ENCODE assay signal across 8 cellular contexts in the genomic region with DNA sequence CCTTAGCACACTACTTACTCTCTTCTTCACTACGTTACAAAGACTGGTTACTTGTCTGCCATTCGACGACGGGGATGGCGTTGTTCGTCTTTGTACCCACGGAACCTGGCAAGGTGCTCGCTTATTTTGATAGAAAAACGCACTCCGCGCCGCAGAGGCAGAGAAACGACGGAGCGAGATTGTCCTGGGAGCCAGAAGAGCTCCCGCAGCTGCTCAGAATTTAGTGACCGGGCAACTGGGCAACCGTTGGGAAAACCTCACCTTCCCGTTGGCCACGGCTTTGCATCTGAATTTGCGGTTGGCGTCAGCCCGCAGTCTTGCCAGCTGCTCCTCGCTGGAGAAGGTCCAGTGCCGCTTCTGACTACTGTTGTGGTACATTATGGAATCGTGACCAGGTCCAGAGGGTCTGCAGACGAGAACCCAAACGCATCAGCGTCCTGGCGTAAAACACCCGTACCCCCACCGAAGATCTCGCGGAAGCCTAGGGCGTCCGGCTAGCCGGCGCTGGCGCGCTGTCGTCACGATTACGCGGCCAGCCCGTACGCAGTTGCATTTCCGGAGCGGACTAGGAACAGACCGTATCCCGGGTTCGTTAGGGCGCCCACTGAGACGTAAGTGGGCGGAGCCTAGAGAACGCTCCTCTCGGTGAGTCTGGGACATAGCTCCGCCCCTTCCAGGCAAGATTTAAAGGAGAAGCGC. TPM values are rescaled to one million over a fixed set of nuclear protein-coding genes. Genes with fewer than 3 reads are reported as not detected.
DNase-seq lines count a peak whose midpoint lies in the region; ATAC-seq and TF ChIP-seq lines count a peak whose summit lies in the region.

A gene (minus strand): TSS at position 514 of the 699 bp plus-strand sequence. CDS start 136 bp downstream, at position 378.

- H3K36me3 Mint-ChIP-seq in dendritic cell treated with granulocyte-macrophage colony-stimulating factor and Interleukin-4, amounts not matched to agents 40 ng/mL and 50 ng/mL, for 4 days (ENCODE audit: low read depth), result peaks cover 50% of the 10 kb centered on the region

- H3K4me1 Mint-ChIP-seq in dendritic cell treated with granulocyte-macrophage colony-stimulating factor and Interleukin-4, amounts not matched to agents 40 ng/mL and 50 ng/mL, for 4 days (ENCODE audit: low read depth), result peaks cover 37% of the 10 kb centered on the region

- peaks cover 3% of the 10 kb centered on the region for H3K27me3 Mint-ChIP-seq in dendritic cell treated with granulocyte-macrophage colony-stimulating factor and Interleukin-4, amounts not matched to agents 40 ng/mL and 50 ng/mL, for 4 days

- peak within 1 kb of the TSS; percentile 95 for H3K27ac ChIP-seq in C4-2B

- no peak for TF ChIP-seq CTCF in C4-2B (conservative IDR thresholded peaks at IDR 0.05)

- peak within 1 kb of the TSS; percentile 97 for H3K4me3 Mint-ChIP-seq in dendritic cell treated with granulocyte-macrophage colony-stimulating factor and Interleukin-4, amounts not matched to agents 40 ng/mL and 50 ng/mL, for 4 days

- ATAC-seq in GM19395 (IDR thresholded peaks at IDR 0.05; ENCODE audit: unreplicated experiment) (peak; percentile 99), HG03565 (IDR thresholded peaks at IDR 0.05; ENCODE audit: unreplicated experiment) (peak; percentile 99), left lobe of liver (peak; percentile 98)

- peak within 1 kb of the TSS; percentile 94 for H3K27ac Mint-ChIP-seq in dendritic cell treated with granulocyte-macrophage colony-stimulating factor and Interleukin-4, amounts not matched to agents 40 ng/mL and 50 ng/mL, for 4 days

- no peaks in the 10 kb centered on the region for H3K9me3 Mint-ChIP-seq in dendritic cell treated with granulocyte-macrophage colony-stimulating factor and Interleukin-4, amounts not matched to agents 40 ng/mL and 50 ng/mL, for 4 days

- intact Hi-C loops in dendritic cell treated with granulocyte-macrophage colony-stimulating factor and Interleukin-4, amounts not matched to agents 40 ng/mL and 50 ng/mL, for 4 days (cut with micrococcal nuclease), result loop anchor here (2.0 to 5.0 kb wide), 4 partner anchors 145 to 794 kb away; a partner anchor contains a TSS

- DNase-seq in NCI-H774 (lab: John Stamatoyannopoulos, UW), result peak; percentile 98
- DNase-seq in activated CD4-positive, alpha-beta T cell treated with anti-CD3 and anti-CD28 coated beads, Interleukin-2, amount 50 U/mL, for 4 hours, result peak; percentile 94 to 96
- peak; percentile 98 for DNase-seq in left lobe of liver (ENCODE audit: low spot score)
- DNase-seq in stimulated activated CD4-positive, alpha-beta T cell treated with anti-CD3 and anti-CD28 coated beads, Interleukin-2, amount 100 ng/mL, for 4 hours (ENCODE audit: low read depth), result peak; percentile 97

RNA-seq across cellular contexts. Expression of the gene that starts here (rescaled TPM):
- total RNA-seq in left lobe of liver, result 19.2 TPM

Comparison
In these comparisons a context has a peak if more than half of its experiments do, and no peak if none do; other contexts are left out.
1. Peak in every context shown above with its lines: DNase-seq, ATAC-seq and H3K27ac ChIP-seq.